ENCODE assay signal across 8 cellular contexts in the genomic region with DNA sequence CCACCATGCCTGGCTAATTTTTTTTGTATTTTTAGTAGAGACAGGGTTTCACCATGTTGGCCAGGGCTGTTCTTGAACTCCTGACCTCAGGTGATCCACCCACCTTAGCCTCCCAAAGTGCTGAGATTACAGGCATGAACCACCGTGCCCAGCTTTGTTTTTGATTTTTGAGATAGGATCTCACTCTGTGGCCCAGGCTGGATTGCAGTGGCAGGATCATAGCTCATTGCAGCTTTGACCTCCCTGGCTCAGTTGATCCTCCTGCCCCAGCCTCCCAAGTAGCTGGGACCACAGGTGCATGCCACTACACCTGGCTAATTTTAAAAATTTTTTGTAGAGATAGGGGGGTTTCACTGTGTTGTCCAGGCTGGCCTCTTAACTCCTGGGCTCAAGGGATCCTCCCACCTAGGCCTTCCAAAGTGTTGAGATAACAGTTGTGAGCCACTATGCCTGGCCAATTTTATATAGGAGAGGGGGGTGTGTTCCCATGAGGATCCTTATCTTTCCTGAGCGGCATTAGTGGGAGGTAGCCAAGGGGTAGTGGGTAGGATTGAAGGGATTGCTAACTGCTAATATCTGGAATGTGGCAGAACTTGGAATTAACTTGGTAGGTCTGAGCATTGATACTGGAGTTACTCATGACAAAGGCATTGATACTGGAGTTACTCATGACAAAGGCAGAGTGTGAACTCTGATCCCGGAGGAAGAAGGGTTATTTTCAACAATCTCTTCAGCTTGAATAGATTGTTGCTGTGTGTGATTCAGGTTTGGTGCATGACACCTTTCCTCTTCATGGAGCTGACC. TPM values are rescaled to one million over a fixed set of nuclear protein-coding genes. Genes with fewer than 3 reads are reported as not detected.
DNase-seq lines count a peak whose midpoint lies in the region; ATAC-seq and TF ChIP-seq lines count a peak whose summit lies in the region.

No MANE protein-coding gene starts in this region.

- in situ Hi-C loops in ACHN (cut with HindIII; ENCODE audit: low pct_ligation_motif_present, low pct_unique_long_range_greater_than_20kb, low sequenced_read_pairs) (no loop called here), astrocyte of the spinal cord (cut with HindIII; ENCODE audit: low sequenced_read_pairs) (no loop called here)

- TF ChIP-seq CTCF in astrocyte of the spinal cord (IDR thresholded peaks at IDR 0.05; ENCODE audit: low read depth, low read length) (no peak), lung (IDR thresholded peaks at IDR 0.05; ENCODE audit: control extremely low read depth, extremely low read depth) (no peak), vagina (IDR thresholded peaks at IDR 0.05) (no peak)

- H3K36me3 ChIP-seq in lung (ENCODE audit: control insufficient read depth in 2 of 2, insufficient read depth in 2 of 2, low read length in 2 of 2), result peaks cover 20 to 38% of the 10 kb centered on the region in 2 donors
- peaks cover 0 to 28% of the 10 kb centered on the region in 2 donors for H3K36me3 ChIP-seq in vagina

- peak overlapping the region; percentile 76 to 98 for H3K27ac ChIP-seq in lung (ENCODE audit: low read depth in 1 of 2, low read length in 1 of 2)
- H3K27ac ChIP-seq in vagina, result peak overlapping the region; percentile 81

- 78 to 90% methylated on average over 3 of the region's 3 CpGs for WGBS in lung, 2 donors

- H3K4me3 ChIP-seq in astrocyte of the spinal cord (ENCODE audit: low read depth, low read length) (peak overlapping the region; percentile 27), lung (peak overlapping the region; percentile 10), vagina (peak overlapping the region; percentile 66 to 93)

- DNase-seq in ACHN (peak; percentile 80), HT1080 (ENCODE audit: low read depth) (peak; percentile 76), astrocyte of the spinal cord (ENCODE audit: low read depth, low spot score) (no peak), lung (ENCODE audit: low spot score) (no peak), vagina (ENCODE audit: extremely low spot score in 2 of 2) (no peak), NCI-H2029 treated with DMSO at 0.1 percent for 48 hours (lab: John Stamatoyannopoulos, UW) (no peak), NCI-H524 treated with DMSO at 0.1 percent for 48 hours (lab: John Stamatoyannopoulos, UW) (no peak), germinal center (ENCODE audit: low spot score) (no peak)

- no peak for TF ChIP-seq POLR2A in vagina (IDR thresholded peaks at IDR 0.05)

- intact Hi-C loops in vagina (cut with DNase I), result no loop called here

- H3K4me1 ChIP-seq in lung (ENCODE audit: control insufficient read depth in 2 of 2, insufficient read depth in 2 of 2, low read length in 2 of 2), result peaks cover 3 to 15% of the 10 kb centered on the region in 2 donors
- peaks cover 29% of the 10 kb centered on the region for H3K4me1 ChIP-seq in vagina

- no peak for ATAC-seq in lung (ENCODE audit: insufficient read depth, low FRiP score)

- no peaks in the 10 kb centered on the region for H3K9me3 ChIP-seq in lung (ENCODE audit: control insufficient read depth in 2 of 2, insufficient read depth in 1 of 2, low read length in 1 of 2)
- H3K9me3 ChIP-seq in vagina, result no peaks in the 10 kb centered on the region

- H3K27me3 ChIP-seq in lung (ENCODE audit: control insufficient read depth, insufficient read depth), result no peaks in the 10 kb centered on the region
- H3K27me3 ChIP-seq in vagina, result no peaks in the 10 kb centered on the region

RNA-seq across cellular contexts. Expression of gene NOLC1, which starts 1.0 kb away (rescaled TPM):
- 95.2 and 119 TPM in 2 replicates for total RNA-seq in HT1080 (2014; rRNA removed; shearing (Covaris generic))
- polyA plus RNA-seq in HT1080 (2015; cell fraction: cytosol; rRNA removed), result 126 and 135 TPM in 2 replicates
- 181 and 188 TPM in 2 replicates for polyA plus RNA-seq in HT1080 (2015; cell fraction: nucleus; rRNA removed)
- total RNA-seq in lung (10 to 100 TPM; 30.9 to 42.4 TPM), vagina (61.9 TPM)
- polyA plus RNA-seq in lung, result 10 to 100 TPM; 21.8 to 60.9 TPM

RNA-seq across cellular contexts. Expression of gene PPRC1, which starts 18.3 kb away (rescaled TPM):
- 31.8 and 38.3 TPM in 2 replicates for total RNA-seq in HT1080 (2014; rRNA removed; shearing (Covaris generic))
- 33.6 and 36.0 TPM in 2 replicates for polyA plus RNA-seq in HT1080 (2015; cell fraction: cytosol; rRNA removed)
- polyA plus RNA-seq in HT1080 (2015; cell fraction: nucleus; rRNA removed), result 70.6 and 75.1 TPM in 2 replicates
- total RNA-seq in lung (10 to 100 TPM; 19.3 to 42.1 TPM), vagina (29.5 TPM)
- 10 to 100 TPM; 25.0 to 28.0 TPM for polyA plus RNA-seq in lung

RNA-seq across cellular contexts. Expression of gene LDB1, which starts 31.0 kb away (rescaled TPM):
- total RNA-seq in HT1080 (2014; rRNA removed; shearing (Covaris generic)), result 32.2 and 34.4 TPM in 2 replicates
- polyA plus RNA-seq in HT1080 (2015; cell fraction: cytosol; rRNA removed), result 19.2 and 19.3 TPM in 2 replicates
- 43.7 and 51.0 TPM in 2 replicates for polyA plus RNA-seq in HT1080 (2015; cell fraction: nucleus; rRNA removed)
- total RNA-seq in lung (10 to 100 TPM; 44.9 to 81.6 TPM), vagina (62.6 TPM)
- 10 to 100 TPM; 28.6 to 33.8 TPM for polyA plus RNA-seq in lung

Comparison
In these comparisons a context has a peak if more than half of its experiments do, and no peak if none do; other contexts are left out.
1. DNase-seq: peak in ACHN (single experiment) and HT1080 (single experiment); none in astrocyte of the spinal cord (single experiment), lung (single experiment), vagina (0 of 2), NCI-H2029 treated with DMSO at 0.1 percent for 48 hours (single experiment), NCI-H524 treated with DMSO at 0.1 percent for 48 hours (single experiment) and germinal center (single experiment).
2. H3K4me3 ChIP-seq: peak in every context shown above with its lines; median percentile 80 in vagina; 27 in astrocyte of the spinal cord; 10 in lung.